17 cellular contexts compared by ENCODE assay signal in genomic region chr1:64033667-64034215, GRCh38.
DNase-seq lines count a peak whose midpoint lies in the region; ATAC-seq and TF ChIP-seq lines count a peak whose summit lies in the region.
"Had no signal": no experiment of that assay in that cellular context is flagged by ENCODE, and none has a peak within 500 bp of the region (broad histone marks: within the 10 kb centered on the region; RNA-seq: fewer than 3 reads in every experiment).

No MANE protein-coding gene starts in this region.

- no peak overlapping the region for H3K9ac ChIP-seq in endodermal cell (ENCODE audit: extremely low read depth, low read length, poor library complexity, severe bottlenecking)

- in situ Hi-C loops in astrocyte of the spinal cord (cut with HindIII; ENCODE audit: low sequenced_read_pairs) = no loop called here

- H3K4me1 Mint-ChIP-seq in endodermal cell = peaks cover 10% of the 10 kb centered on the region
- H3K4me1 Mint-ChIP-seq: activated naive CD8-positive, alpha-beta T cell treated with anti-CD3 and anti-CD28 coated beads for 36 hours had no signal

- H2AFZ ChIP-seq in osteoblast (ENCODE audit: low read length) (no peak overlapping the region), OCI-LY7 (ENCODE audit: low read length) (no peak overlapping the region)

- H3K36me3 Mint-ChIP-seq in endodermal cell (ENCODE audit: low read depth) = peaks cover 46% of the 10 kb centered on the region
- H3K36me3 Mint-ChIP-seq: activated naive CD8-positive, alpha-beta T cell treated with anti-CD3 and anti-CD28 coated beads for 36 hours had no signal

- H3K4me3 ChIP-seq in astrocyte of the spinal cord (ENCODE audit: low read depth, low read length) (no peak overlapping the region), osteoblast (ENCODE audit: insufficient read depth, low read length) (no peak overlapping the region), OCI-LY7 (ENCODE audit: low read depth, low read length, poor library complexity, severe bottlenecking) (no peak overlapping the region), endodermal cell (ENCODE audit: low read length) (no peak overlapping the region)

- H3K9me3 Mint-ChIP-seq in endodermal cell = no peaks in the 10 kb centered on the region
- H3K9me3 Mint-ChIP-seq: activated naive CD8-positive, alpha-beta T cell treated with anti-CD3 and anti-CD28 coated beads for 36 hours; activated T-cell treated with anti-CD3 and anti-CD28 coated beads, Interleukin-2, amount 50 U/mL, for 72 hours had no signal

- no TSS peak for BruUV-seq in OCI-LY7 (replicated peaks; lab: Mats Ljungman, UMichigan)

- POLR2A ChIA-PET in OCI-LY7 (lab: Charles Lee) = no interaction called here

- H3K4me3 Mint-ChIP-seq in endodermal cell = no peak overlapping the region
- H3K4me3 Mint-ChIP-seq: activated CD8-positive, alpha-beta T cell treated with anti-CD3 and anti-CD28 coated beads, Interleukin-2, amount 10 ng/mL, durations not matched to agents 7 days and 5 days; activated naive CD8-positive, alpha-beta T cell treated with anti-CD3 and anti-CD28 coated beads for 36 hours; activated T-cell treated with anti-CD3 and anti-CD28 coated beads, Interleukin-2, amount 50 U/mL, for 72 hours; neural crest cell had no signal

- H3K79me2 ChIP-seq in osteoblast (ENCODE audit: insufficient read depth, low read length) (no peaks in the 10 kb centered on the region), OCI-LY7 (ENCODE audit: insufficient read depth, low read depth, low read length) (no peaks in the 10 kb centered on the region)

- H3K27ac ChIP-seq in osteoblast (ENCODE audit: low read depth, low read length) (peak overlapping the region; percentile 53), OCI-LY7 (ENCODE audit: low read depth, low read length, poor library complexity, severe bottlenecking) (no peak overlapping the region), endodermal cell (ENCODE audit: low read depth, low read length) (no peak overlapping the region)

- peak; percentile 29 for DNase-seq in AG20443 (ENCODE audit: low spot score)
- peak; percentile 60 for DNase-seq in astrocyte of the spinal cord (ENCODE audit: low read depth, low spot score)
- no peak for DNase-seq in Right ventricle myocardium superior
- no peak for DNase-seq in osteoblast (ENCODE audit: insufficient read length, low spot score, missing footprints)
- no peak for DNase-seq in OCI-LY7 (ENCODE audit: low spot score)
- no peak for DNase-seq in NCI-H146 treated with DMSO at 0.1 percent for 48 hours (lab: John Stamatoyannopoulos, UW; ENCODE audit: unreplicated experiment)
- no peak for DNase-seq in NCI-H345 treated with DMSO at 0.1 percent for 48 hours (lab: John Stamatoyannopoulos, UW; ENCODE audit: unreplicated experiment)
- no peak for DNase-seq in endodermal cell
- DNase-seq: activated CD8-positive, alpha-beta T cell treated with anti-CD3 and anti-CD28 coated beads, Interleukin-2, amount 10 ng/mL, durations not matched to agents 7 days and 5 days; activated naive CD8-positive, alpha-beta T cell treated with anti-CD3 and anti-CD28 coated beads for 36 hours; activated T-cell treated with anti-CD3 and anti-CD28 coated beads, Interleukin-2, amount 50 U/mL, for 72 hours; mesendoderm; NCI-H1930; NCI-H510A treated with DMSO at 0.1 percent for 48 hours; SHP77 treated with DMSO at 0.1 percent for 48 hours; stimulated activated CD4-positive, alpha-beta T cell treated with anti-CD3 and anti-CD28 coated beads, Interleukin-1b, Interleukin-23, amount 100 ng/mL, for 48 hours had no signal

- H3K4me1 ChIP-seq in osteoblast (ENCODE audit: insufficient read depth, low read length) (peaks cover 26% of the 10 kb centered on the region), OCI-LY7 (ENCODE audit: insufficient read depth, low read length, poor library complexity, severe bottlenecking) (no peaks in the 10 kb centered on the region), endodermal cell (ENCODE audit: control insufficient read depth, insufficient read depth, low read length) (no peaks in the 10 kb centered on the region)

- H3K36me3 ChIP-seq in osteoblast (ENCODE audit: insufficient read depth, low read length) = no peaks in the 10 kb centered on the region
- H3K36me3 ChIP-seq in OCI-LY7 (ENCODE audit: insufficient read depth, low read length) = no peaks in the 10 kb centered on the region
- no peaks in the 10 kb centered on the region for H3K36me3 ChIP-seq in endodermal cell (ENCODE audit: control insufficient read depth, insufficient read depth, low read length)

- H3K27me3 ChIP-seq in osteoblast (ENCODE audit: insufficient read depth, low read length) = no peaks in the 10 kb centered on the region
- no peaks in the 10 kb centered on the region for H3K27me3 ChIP-seq in endodermal cell (ENCODE audit: control insufficient read depth, insufficient read depth, low read length, poor library complexity, severe bottlenecking)

- H3K9me3 ChIP-seq in osteoblast (ENCODE audit: low read depth, low read length) (no peaks in the 10 kb centered on the region), OCI-LY7 (ENCODE audit: low read length) (no peaks in the 10 kb centered on the region), endodermal cell (ENCODE audit: control insufficient read depth, low read length) (no peaks in the 10 kb centered on the region)

- H3K4me2 ChIP-seq in osteoblast (ENCODE audit: insufficient read depth, low read length) (no peak overlapping the region), OCI-LY7 (ENCODE audit: low read length) (no peak overlapping the region)

- WGBS in endodermal cell (ENCODE audit: insufficient coverage in 1 of 2, insufficient read length in 1 of 2), 2 experiments = 90 to 100% methylated on average over 1 to 3 of the region's 3 CpGs

- CTCF ChIA-PET in OCI-LY7 (lab: Charles Lee; ENCODE audit: unreplicated experiment) = no interaction called here

- TF ChIP-seq CTCF in astrocyte of the spinal cord (IDR thresholded peaks at IDR 0.05; ENCODE audit: low read depth, low read length) (no peak), osteoblast (IDR thresholded peaks at IDR 0.05; ENCODE audit: extremely low read depth, low read depth, low read length) (no peak), OCI-LY7 (conservative IDR thresholded peaks at IDR 0.05; ENCODE audit: low read length) (no peak), endodermal cell (conservative IDR thresholded peaks at IDR 0.05) (no peak)

- H3K9me2 ChIP-seq in OCI-LY7 (ENCODE audit: insufficient read depth, low read length) = no peaks in the 10 kb centered on the region

- intact Hi-C loops in Right ventricle myocardium superior (cut with DNase I) (no loop called here), OCI-LY7 (cut with micrococcal nuclease; ENCODE audit: unreplicated experiment) (no loop called here)

- no peaks in the 10 kb centered on the region for H3K27me3 Mint-ChIP-seq in endodermal cell (ENCODE audit: insufficient read depth)

- H3K27ac Mint-ChIP-seq in endodermal cell = no peak overlapping the region
- H3K27ac Mint-ChIP-seq: activated CD8-positive, alpha-beta T cell treated with anti-CD3 and anti-CD28 coated beads, Interleukin-2, amount 10 ng/mL, durations not matched to agents 7 days and 5 days; activated naive CD8-positive, alpha-beta T cell treated with anti-CD3 and anti-CD28 coated beads for 36 hours; activated T-cell treated with anti-CD3 and anti-CD28 coated beads, Interleukin-2, amount 50 U/mL, for 72 hours had no signal

- H4K20me1 ChIP-seq in osteoblast (ENCODE audit: insufficient read depth, low read length) (no peaks in the 10 kb centered on the region), OCI-LY7 (ENCODE audit: insufficient read depth, low read length) (no peaks in the 10 kb centered on the region)

- ATAC-seq in Right ventricle myocardium superior (ENCODE audit: poor library complexity) = peak; percentile 78
- ATAC-seq: activated CD8-positive, alpha-beta T cell treated with anti-CD3 and anti-CD28 coated beads, Interleukin-2, amount 10 ng/mL, durations not matched to agents 7 days and 5 days; activated T-cell treated with anti-CD3 and anti-CD28 coated beads, Interleukin-2, amount 50 U/mL, for 72 hours had no signal

Comparison
In these comparisons a context has a peak if more than half of its experiments do, and no peak if none do; other contexts are left out.
1. DNase-seq: peak in AG20443 (single experiment) and astrocyte of the spinal cord (single experiment); none in Right ventricle myocardium superior (single experiment), osteoblast (single experiment), OCI-LY7 (single experiment), NCI-H146 treated with DMSO at 0.1 percent for 48 hours (single experiment), NCI-H345 treated with DMSO at 0.1 percent for 48 hours (single experiment) and endodermal cell (single experiment).